8 cellular contexts compared by ENCODE assay signal in the genomic region with DNA sequence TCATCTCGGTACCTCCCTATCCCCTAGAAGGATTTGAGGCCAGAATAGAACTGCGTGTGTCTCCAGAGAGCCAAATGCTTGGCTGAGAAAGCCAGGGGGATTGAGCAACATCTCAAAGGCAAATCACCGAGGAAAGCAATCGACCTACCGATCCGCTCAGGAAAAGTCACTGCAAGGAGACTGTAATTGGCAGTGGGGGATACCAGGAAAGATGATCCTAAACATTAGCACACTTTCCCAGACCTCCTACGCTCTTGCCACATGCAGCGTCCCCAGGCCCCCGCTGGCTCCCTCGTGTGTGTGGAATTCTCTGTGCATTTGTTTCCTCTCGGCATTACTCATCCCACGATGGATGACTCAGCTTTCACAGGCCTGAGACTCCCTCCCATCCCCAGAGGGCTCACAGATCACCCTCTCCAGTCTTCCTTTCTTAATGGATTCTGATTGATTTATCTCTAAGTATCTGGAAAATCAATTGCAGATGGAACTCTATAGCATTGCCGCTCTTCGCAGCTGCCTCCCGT.
DNase-seq lines count a peak whose midpoint lies in the region; ATAC-seq lines count a peak whose summit lies in the region.

No MANE protein-coding gene starts in this region.

- DNase-seq in HK-2 (ENCODE audit: unreplicated experiment) (peak; percentile 78), astrocyte of the hippocampus (ENCODE audit: low read depth, low spot score) (peak; percentile 94), iPS-NIHi11 (ENCODE audit: low spot score) (peak; percentile 60), superior temporal gyrus (ENCODE audit: extremely low spot score) (peak; percentile 64), OCI-M1 (lab: John Stamatoyannopoulos, UW) (no peak), NCI-H2107 (lab: John Stamatoyannopoulos, UW) (no peak)
- no peak for DNase-seq in stimulated activated CD8-positive, alpha-beta memory T cell treated with anti-CD3 and anti-CD28 coated beads, Interleukin-4, amount 100 ng/mL, for 48 hours

- no peak for ATAC-seq in activated CD4-positive, CD25-positive, alpha-beta regulatory T cell treated with anti-CD3 and anti-CD28 coated beads, Interleukin-2, amount 50 U/mL, for 24 hours

Comparison
In these comparisons a context has a peak if more than half of its experiments do, and no peak if none do; other contexts are left out.
1. DNase-seq: peak in HK-2 (single experiment), astrocyte of the hippocampus (single experiment), iPS-NIHi11 (single experiment) and superior temporal gyrus (single experiment); none in stimulated activated CD8-positive, alpha-beta memory T cell treated with anti-CD3 and anti-CD28 coated beads, Interleukin-4, amount 100 ng/mL, for 48 hours (single experiment), OCI-M1 (single experiment) and NCI-H2107 (single experiment).